15 cellular contexts compared by ENCODE assay signal in genomic region chr14:95835331-95835730, GRCh38. TPM values are rescaled to one million over a fixed set of nuclear protein-coding genes. Genes with fewer than 3 reads are reported as not detected.
A peak's percentile ranks its signal among the peaks of the same experiment; 100 is the strongest.
DNase-seq lines count a peak whose midpoint lies in the region; ATAC-seq and TF ChIP-seq lines count a peak whose summit lies in the region.
"Had no signal": no experiment of that assay in that cellular context is flagged by ENCODE, and none has a peak within 500 bp of the region (broad histone marks: within the 10 kb centered on the region; RNA-seq: fewer than 3 reads in every experiment).

No MANE protein-coding gene starts in this region.

- H3K9me3 Mint-ChIP-seq in endodermal cell: peaks cover 10% of the 10 kb centered on the region
- peaks cover 0 to 9% of the 10 kb centered on the region in 2 donors for H3K9me3 Mint-ChIP-seq in stimulated activated naive CD8-positive, alpha-beta T cell treated with anti-CD3 and anti-CD28 coated beads, Interleukin-15, amount 100 ng/mL, for 72 hours

- H3K27me3 Mint-ChIP-seq in endodermal cell (ENCODE audit: insufficient read depth): peaks cover 9% of the 10 kb centered on the region
- peaks cover 23% of the 10 kb centered on the region for H3K27me3 Mint-ChIP-seq in stimulated activated naive CD8-positive, alpha-beta T cell treated with anti-CD3 and anti-CD28 coated beads, Interleukin-15, amount 100 ng/mL, for 72 hours

- peaks cover 8% of the 10 kb centered on the region for H3K9me3 ChIP-seq in endodermal cell (ENCODE audit: control insufficient read depth, low read length)
- H3K9me3 ChIP-seq: heart left ventricle, stomach had no signal

- ATAC-seq in stimulated activated naive CD8-positive, alpha-beta T cell treated with anti-CD3 and anti-CD28 coated beads, Interleukin-15, amount 100 ng/mL, for 72 hours: peak; percentile 78
- ATAC-seq in HG03439 (IDR thresholded peaks at IDR 0.05; ENCODE audit: unreplicated experiment): no peak
- ATAC-seq: heart left ventricle had no signal

- peak overlapping the region; percentile 41 for H3K27ac ChIP-seq in endodermal cell (ENCODE audit: low read depth, low read length)
- H3K27ac ChIP-seq: heart left ventricle, stomach had no signal

- WGBS in endodermal cell (ENCODE audit: insufficient coverage in 1 of 2, insufficient read length in 1 of 2), 2 experiments: 50 to 73% methylated on average over 1 of the region's 1 CpG

- intact Hi-C loops in posterior cingulate gyrus (cut with DNase I): no loop called here

- no peak overlapping the region for H3K9ac ChIP-seq in endodermal cell (ENCODE audit: extremely low read depth, low read length, poor library complexity, severe bottlenecking)

- H3K4me1 Mint-ChIP-seq in endodermal cell: peaks cover 12% of the 10 kb centered on the region
- peaks cover 9% of the 10 kb centered on the region for H3K4me1 Mint-ChIP-seq in stimulated activated naive CD8-positive, alpha-beta T cell treated with anti-CD3 and anti-CD28 coated beads, Interleukin-15, amount 100 ng/mL, for 72 hours
- H3K4me1 Mint-ChIP-seq: central memory CD8-positive, alpha-beta T cell had no signal

- H3K27ac Mint-ChIP-seq in endodermal cell: no peak overlapping the region
- no peak overlapping the region for H3K27ac Mint-ChIP-seq in stimulated activated naive CD8-positive, alpha-beta T cell treated with anti-CD3 and anti-CD28 coated beads, Interleukin-15, amount 100 ng/mL, for 72 hours
- H3K27ac Mint-ChIP-seq: activated naive CD8-positive, alpha-beta T cell had no signal

- no peaks in the 10 kb centered on the region for H3K27me3 ChIP-seq in endodermal cell (ENCODE audit: control insufficient read depth, insufficient read depth, low read length, poor library complexity, severe bottlenecking)

- TF ChIP-seq CTCF in endodermal cell (conservative IDR thresholded peaks at IDR 0.05): no peak

- no peaks in the 10 kb centered on the region for H3K4me1 ChIP-seq in endodermal cell (ENCODE audit: control insufficient read depth, insufficient read depth, low read length)
- H3K4me1 ChIP-seq: heart left ventricle, stomach had no signal

- no peaks in the 10 kb centered on the region for H3K36me3 Mint-ChIP-seq in endodermal cell (ENCODE audit: low read depth)
- H3K36me3 Mint-ChIP-seq: activated naive CD8-positive, alpha-beta T cell had no signal

- no peaks in the 10 kb centered on the region for H3K36me3 ChIP-seq in endodermal cell (ENCODE audit: control insufficient read depth, insufficient read depth, low read length)
- H3K36me3 ChIP-seq: heart left ventricle, stomach had no signal

- peak; percentile 23 for DNase-seq in stimulated activated CD4-positive, alpha-beta T cell treated with anti-CD3 and anti-CD28 coated beads, Interleukin-15, amount 100 ng/mL, for 24 hours
- no peak for DNase-seq in stimulated activated CD4-positive, alpha-beta T cell treated with anti-CD3 and anti-CD28 coated beads, Interleukin-12 subunit alpha, Interleukin-12 subunit beta, amount 100 ng/mL, for 4 hours
- DNase-seq in NOMO-1 treated with dmso at 0.1 percent for 144 hours (lab: John Stamatoyannopoulos, UW; ENCODE audit: unreplicated experiment) (peak; percentile 39), endodermal cell (no peak), GF-D8 (lab: John Stamatoyannopoulos, UW) (no peak), posterior cingulate gyrus (no peak)
- peak in 1 of 2 donors; percentile 16 for DNase-seq in stimulated activated naive CD8-positive, alpha-beta T cell treated with anti-CD3 and anti-CD28 coated beads, Interleukin-15, amount 100 ng/mL, for 72 hours
- DNase-seq: DND-41, heart left ventricle, stomach had no signal

- H3K4me3 ChIP-seq in endodermal cell (ENCODE audit: low read length): peak overlapping the region; percentile 12
- H3K4me3 ChIP-seq: heart left ventricle, stomach had no signal

- H3K4me3 Mint-ChIP-seq in endodermal cell: no peak overlapping the region
- H3K4me3 Mint-ChIP-seq in stimulated activated naive CD8-positive, alpha-beta T cell treated with anti-CD3 and anti-CD28 coated beads, Interleukin-15, amount 100 ng/mL, for 72 hours: no peak overlapping the region
- H3K4me3 Mint-ChIP-seq: activated naive CD8-positive, alpha-beta T cell; central memory CD8-positive, alpha-beta T cell had no signal

RNA-seq across cellular contexts. Expression of gene TUNAR, which starts 41.3 kb away (rescaled TPM):
- 10 to 100 TPM; 26.2 to 30.0 TPM for total RNA-seq in endodermal cell
- 10.0 TPM for polyA plus RNA-seq in endodermal cell (2013, experiment 1 of 2)
- polyA plus RNA-seq in endodermal cell (2013, experiment 2 of 2): 8.7 TPM
- total RNA-seq: heart left ventricle, M059J had no signal
- polyA plus RNA-seq: BJ, heart left ventricle had no signal

Comparison
In these comparisons a context has a peak if more than half of its experiments do, and no peak if none do; other contexts are left out.
1. DNase-seq: peak in stimulated activated CD4-positive, alpha-beta T cell treated with anti-CD3 and anti-CD28 coated beads, Interleukin-15, amount 100 ng/mL, for 24 hours (single experiment) and NOMO-1 treated with dmso at 0.1 percent for 144 hours (single experiment); none in stimulated activated CD4-positive, alpha-beta T cell treated with anti-CD3 and anti-CD28 coated beads, Interleukin-12 subunit alpha, Interleukin-12 subunit beta, amount 100 ng/mL, for 4 hours (single experiment), endodermal cell (single experiment), GF-D8 (single experiment) and posterior cingulate gyrus (0 of 10).